In the genomic region with DNA sequence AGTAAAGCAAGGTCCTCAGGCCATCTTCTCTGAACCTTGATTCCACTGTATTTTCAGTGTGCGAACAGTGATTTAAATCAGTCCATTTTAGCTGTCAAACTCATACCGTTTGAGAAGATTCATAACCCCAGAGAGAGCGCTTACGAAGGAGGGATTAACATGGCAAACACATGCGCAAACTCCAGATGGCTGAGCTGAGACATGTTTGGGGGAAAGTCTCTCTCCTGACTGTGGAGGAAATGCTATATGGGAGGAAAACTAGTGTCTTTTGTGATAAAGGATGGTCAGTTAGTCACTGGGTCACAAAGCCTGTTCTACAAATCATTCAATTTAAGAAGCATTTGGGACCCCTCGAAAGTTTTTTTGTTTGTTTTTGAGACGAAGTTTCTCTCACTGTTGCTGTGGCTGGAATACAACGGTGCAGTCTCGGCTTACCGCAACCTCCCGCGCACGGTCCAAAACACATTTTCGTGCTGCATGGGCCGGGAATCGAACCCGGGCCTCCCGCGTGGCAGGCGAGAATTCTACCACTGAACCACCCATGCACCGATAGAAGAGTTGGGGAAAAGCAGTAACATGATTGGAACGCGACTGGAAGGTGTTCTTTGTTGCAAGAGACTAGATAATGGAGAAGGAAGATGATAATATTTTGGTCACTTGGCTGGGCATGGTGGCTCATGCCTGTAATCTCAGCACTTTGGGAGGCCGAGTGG, we compare ENCODE assay signal across 1 cellular context.
TF ChIP-seq lines count a peak whose summit lies in the region.

No MANE protein-coding gene starts in this region.

TF ChIP-seq in HEK293, 187 proteins besides CTCF, POLR2A, EP300 and RAD21 (continued from another document):
- TF ChIP-seq, protein P1, sequence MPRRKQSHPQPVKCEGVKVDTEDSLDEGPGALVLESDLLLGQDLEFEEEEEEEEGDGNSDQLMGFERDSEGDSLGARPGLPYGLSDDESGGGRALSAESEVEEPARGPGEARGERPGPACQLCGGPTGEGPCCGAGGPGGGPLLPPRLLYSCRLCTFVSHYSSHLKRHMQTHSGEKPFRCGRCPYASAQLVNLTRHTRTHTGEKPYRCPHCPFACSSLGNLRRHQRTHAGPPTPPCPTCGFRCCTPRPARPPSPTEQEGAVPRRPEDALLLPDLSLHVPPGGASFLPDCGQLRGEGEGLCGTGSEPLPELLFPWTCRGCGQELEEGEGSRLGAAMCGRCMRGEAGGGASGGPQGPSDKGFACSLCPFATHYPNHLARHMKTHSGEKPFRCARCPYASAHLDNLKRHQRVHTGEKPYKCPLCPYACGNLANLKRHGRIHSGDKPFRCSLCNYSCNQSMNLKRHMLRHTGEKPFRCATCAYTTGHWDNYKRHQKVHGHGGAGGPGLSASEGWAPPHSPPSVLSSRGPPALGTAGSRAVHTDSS (tag by site-specific recombination; IDR thresholded peaks at IDR 0.05) = peak; percentile 43; the same call in 1 of the 2 replicates
TF ChIP-seq in HEK293: peak in this region for 66.
